10 cellular contexts compared by ENCODE assay signal in genomic region chr5:16735092-16735970, GRCh38.
DNase-seq lines count a peak whose midpoint lies in the region; ATAC-seq and TF ChIP-seq lines count a peak whose summit lies in the region.
"Had no signal": no experiment of that assay in that cellular context is flagged by ENCODE, and none has a peak within 500 bp of the region (broad histone marks: within the 10 kb centered on the region; RNA-seq: fewer than 3 reads in every experiment).

No MANE protein-coding gene starts in this region.

- H3K27me3 Mint-ChIP-seq in H9 (ENCODE audit: low read depth) (no peaks in the 10 kb centered on the region), osteocyte (ENCODE audit: unreplicated experiment) (no peaks in the 10 kb centered on the region)

- peak overlapping the region; percentile 55 for H3K23ac ChIP-seq in H9 (ENCODE audit: insufficient read length, low read depth, low read length)

- H3K36me3 ChIP-seq in SK-N-MC (ENCODE audit: insufficient read depth, low read length) (peaks cover 73% of the 10 kb centered on the region), hepatocyte (replicated peaks; ENCODE audit: insufficient read depth, low read depth) (no peaks in the 10 kb centered on the region)

- no peak overlapping the region for H2AK5ac ChIP-seq in H9 (ENCODE audit: insufficient read length, low read length)

- no peaks in the 10 kb centered on the region for H3K9me3 ChIP-seq in H9 (ENCODE audit: control insufficient read depth, low read depth, low read length)
- no peaks in the 10 kb centered on the region for H3K9me3 ChIP-seq in SK-N-MC (ENCODE audit: low read depth, low read length)
- H3K9me3 ChIP-seq in hepatocyte (ENCODE audit: low read depth), result no peaks in the 10 kb centered on the region

- H3K27ac Mint-ChIP-seq in H9 (peak overlapping the region; percentile 97 to 98 (median 98)), osteocyte (ENCODE audit: unreplicated experiment) (peak overlapping the region; percentile 63)
- H3K27ac Mint-ChIP-seq: activated CD4-positive, alpha-beta T cell treated with anti-CD3 and anti-CD28 coated beads for 36 hours had no signal

- no peaks in the 10 kb centered on the region for H4K20me1 ChIP-seq in H9 (ENCODE audit: control insufficient read depth, insufficient read depth, insufficient read length)
- H4K20me1 ChIP-seq in hepatocyte (ENCODE audit: insufficient read depth, poor library complexity, severe bottlenecking), result no peaks in the 10 kb centered on the region

- no peak overlapping the region for H2BK5ac ChIP-seq in H9 (ENCODE audit: insufficient read length, low read length)

- peak overlapping the region; percentile 96 for H3K27ac ChIP-seq in H9 (ENCODE audit: insufficient read length, low read depth, low read length)
- peak overlapping the region; percentile 81 for H3K27ac ChIP-seq in SK-N-MC
- H3K27ac ChIP-seq in hepatocyte, result peak overlapping the region; percentile 96

- no peak overlapping the region for H4K91ac ChIP-seq in H9 (ENCODE audit: insufficient read length, low read depth, low read length)

- H3K79me2 ChIP-seq in H9 (ENCODE audit: insufficient read depth, low read length), result peaks cover 41% of the 10 kb centered on the region; the same call in 1 of the 2 replicates
- peaks cover 45% of the 10 kb centered on the region for H3K79me2 ChIP-seq in hepatocyte

- H3K9ac ChIP-seq in H9 (ENCODE audit: extremely low read depth, insufficient read length, low read length) (peak overlapping the region; percentile 92), SK-N-MC (ENCODE audit: insufficient read length) (no peak overlapping the region)

- H2AFZ ChIP-seq in H9 (ENCODE audit: low read length) (no peak overlapping the region), hepatocyte (peak overlapping the region; percentile 40)

- peak overlapping the region; percentile 97 for H3K4me2 ChIP-seq in H9 (ENCODE audit: insufficient read depth, insufficient read length, low read length)
- peak overlapping the region; percentile 78 for H3K4me2 ChIP-seq in hepatocyte

- peak overlapping the region; percentile 92; the same call in 1 of the 2 replicates for H3K14ac ChIP-seq in H9 (ENCODE audit: insufficient read depth, low read length)

- ATAC-seq in HG03354 (IDR thresholded peaks at IDR 0.05; ENCODE audit: poor library complexity, severe bottlenecking, unreplicated experiment) (no peak), HG03039 (IDR thresholded peaks at IDR 0.05; ENCODE audit: unreplicated experiment) (no peak)
- ATAC-seq: activated CD4-positive, alpha-beta T cell treated with anti-CD3 and anti-CD28 coated beads for 36 hours had no signal

- WGBS in H9 (ENCODE audit: extremely low coverage, insufficient read length, low lambda C conversion rate), result no CpG with 5 or more reads among the region's 12 CpGs
- WGBS in hepatocyte (ENCODE audit: low lambda C conversion rate, missing lambda C conversion rate), result 60% methylated on average over 12 of the region's 12 CpGs

- H3K56ac ChIP-seq in H9 (ENCODE audit: insufficient read length, low read depth, low read length), result peak overlapping the region; percentile 39

- H3K4me1 Mint-ChIP-seq in H9 (peaks cover 69 to 79% of the 10 kb centered on the region in 2 experiments), osteocyte (ENCODE audit: unreplicated experiment) (peaks cover 32% of the 10 kb centered on the region)
- H3K4me1 Mint-ChIP-seq: activated CD4-positive, alpha-beta T cell treated with anti-CD3 and anti-CD28 coated beads for 36 hours had no signal

- peaks cover 9% of the 10 kb centered on the region for H3K79me1 ChIP-seq in H9 (ENCODE audit: insufficient read depth, low read depth, low read length, poor library complexity, severe bottlenecking)

- H3K36me3 Mint-ChIP-seq in H9 (ENCODE audit: insufficient read depth in 1 of 3, low read depth in 3 of 3), result peaks cover 21 to 48% (median 34%) of the 10 kb centered on the region in 3 experiments; a peak in 6 of 7 replicates
- peaks cover 47% of the 10 kb centered on the region for H3K36me3 Mint-ChIP-seq in osteocyte (ENCODE audit: unreplicated experiment)

- H3K9me2 ChIP-seq in hepatocyte (replicated peaks; ENCODE audit: insufficient read depth), result no peaks in the 10 kb centered on the region

- TF ChIP-seq CTCF in H9 (conservative IDR thresholded peaks at IDR 0.05), result no peak
- TF ChIP-seq CTCF in hepatocyte (IDR thresholded peaks at IDR 0.05; ENCODE audit: poor library complexity), result no peak
- TF ChIP-seq CTCF in osteocyte (IDR thresholded peaks at IDR 0.05), result no peak

- H2BK120ac ChIP-seq in H9 (ENCODE audit: low read depth, low read length, poor library complexity, severe bottlenecking), result no peak overlapping the region

- no peaks in the 10 kb centered on the region for H3K27me3 ChIP-seq in H9 (ENCODE audit: insufficient read depth, low read length)
- H3K27me3 ChIP-seq in hepatocyte, result no peaks in the 10 kb centered on the region

- H3K4ac ChIP-seq in H9 (ENCODE audit: low read depth, low read length), result no peak overlapping the region

- H2BK15ac ChIP-seq in H9 (ENCODE audit: low read depth, low read length), result no peak overlapping the region

- DNase-seq in H9 (no peak), SK-N-MC (ENCODE audit: low read depth, low spot score) (no peak), hepatocyte (ENCODE audit: low spot score) (peak; percentile 53), osteocyte (ENCODE audit: extremely low spot score, unreplicated experiment) (no peak), NK-92 (lab: John Stamatoyannopoulos, UW; ENCODE audit: unreplicated experiment) (no peak), NCI-H345 (lab: John Stamatoyannopoulos, UW) (no peak)
- DNase-seq: activated CD4-positive, alpha-beta T cell treated with anti-CD3 and anti-CD28 coated beads for 36 hours; effector memory CD4-positive, alpha-beta T cell had no signal

- H3K9me3 Mint-ChIP-seq in H9 (no peaks in the 10 kb centered on the region; a peak in 1 of 5 replicates), osteocyte (ENCODE audit: unreplicated experiment) (no peaks in the 10 kb centered on the region)

- H3T11ph ChIP-seq in H9 (ENCODE audit: low read length), result no peak overlapping the region

- H3K18ac ChIP-seq in H9 (ENCODE audit: insufficient read length, low read depth, low read length), result peak overlapping the region; percentile 93

- H4K5ac ChIP-seq in H9 (ENCODE audit: insufficient read length, low read depth, low read length), result no peak overlapping the region

- H3K4me3 ChIP-seq in SK-N-MC, result no peak overlapping the region
- H3K4me3 ChIP-seq in hepatocyte, result peak overlapping the region; percentile 42

- no peak overlapping the region for H2BK20ac ChIP-seq in H9 (ENCODE audit: low read depth, low read length, poor library complexity, severe bottlenecking)

- peak overlapping the region; percentile 45 for H2BK12ac ChIP-seq in H9 (ENCODE audit: insufficient read length, low read depth, low read length)

- H3K4me3 Mint-ChIP-seq in H9 (peak overlapping the region; percentile 70 to 73), osteocyte (ENCODE audit: unreplicated experiment) (no peak overlapping the region)
- H3K4me3 Mint-ChIP-seq: activated CD4-positive, alpha-beta T cell treated with anti-CD3 and anti-CD28 coated beads for 36 hours had no signal

- H4K8ac ChIP-seq in H9 (replicated peaks; ENCODE audit: insufficient read length, low read depth, low read length), result no peak overlapping the region

- H3K23me2 ChIP-seq in H9 (ENCODE audit: insufficient read length, low read depth, low read length, poor library complexity, severe bottlenecking), result peaks cover 25% of the 10 kb centered on the region

- peaks cover 19% of the 10 kb centered on the region for H3K4me1 ChIP-seq in H9 (ENCODE audit: insufficient read depth, low read length)
- peaks cover 21% of the 10 kb centered on the region for H3K4me1 ChIP-seq in hepatocyte (ENCODE audit: insufficient read depth)
